Comparison of ENCODE assay signal across 1 cellular context in the genomic region with DNA sequence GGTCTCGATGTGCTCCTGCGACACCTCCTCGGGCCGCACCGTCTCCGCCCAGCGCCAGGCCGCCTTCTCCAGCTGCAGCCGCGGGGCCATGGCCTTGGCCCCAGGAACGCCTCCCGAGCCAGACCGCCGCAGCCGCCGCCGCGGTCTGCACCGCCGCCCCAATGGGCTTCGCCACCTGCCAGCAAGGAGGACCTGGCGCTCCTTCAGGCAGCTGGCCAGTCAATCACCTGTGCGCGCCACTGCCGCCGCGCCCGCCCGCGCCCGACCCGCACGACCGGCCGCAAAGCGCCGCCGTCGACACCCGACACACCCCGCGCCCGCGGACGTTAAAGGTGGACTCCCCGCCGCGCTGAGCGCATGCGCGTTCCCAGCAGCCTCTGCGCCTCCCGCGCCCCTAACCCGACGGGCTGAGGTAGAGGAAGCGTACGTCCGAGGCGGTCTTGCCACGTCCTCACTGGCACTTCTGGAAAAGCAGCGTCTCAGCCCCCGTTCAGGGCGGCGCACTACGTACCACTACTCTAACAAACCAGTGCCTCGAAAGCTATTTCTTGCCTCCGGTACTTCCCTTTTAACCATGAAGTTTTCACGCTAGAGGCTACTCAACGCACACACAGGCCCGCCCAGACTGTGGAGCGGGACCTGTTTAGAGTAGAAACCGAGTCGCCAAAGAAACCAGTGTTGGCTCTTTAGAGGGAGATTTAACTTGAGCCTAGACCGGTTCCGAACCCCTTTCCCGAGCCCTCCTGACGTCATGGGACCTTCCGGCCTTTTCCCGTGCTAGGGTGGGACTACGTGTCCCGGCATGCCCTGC.
TF ChIP-seq lines count a peak whose summit lies in the region.

A gene with protein sequence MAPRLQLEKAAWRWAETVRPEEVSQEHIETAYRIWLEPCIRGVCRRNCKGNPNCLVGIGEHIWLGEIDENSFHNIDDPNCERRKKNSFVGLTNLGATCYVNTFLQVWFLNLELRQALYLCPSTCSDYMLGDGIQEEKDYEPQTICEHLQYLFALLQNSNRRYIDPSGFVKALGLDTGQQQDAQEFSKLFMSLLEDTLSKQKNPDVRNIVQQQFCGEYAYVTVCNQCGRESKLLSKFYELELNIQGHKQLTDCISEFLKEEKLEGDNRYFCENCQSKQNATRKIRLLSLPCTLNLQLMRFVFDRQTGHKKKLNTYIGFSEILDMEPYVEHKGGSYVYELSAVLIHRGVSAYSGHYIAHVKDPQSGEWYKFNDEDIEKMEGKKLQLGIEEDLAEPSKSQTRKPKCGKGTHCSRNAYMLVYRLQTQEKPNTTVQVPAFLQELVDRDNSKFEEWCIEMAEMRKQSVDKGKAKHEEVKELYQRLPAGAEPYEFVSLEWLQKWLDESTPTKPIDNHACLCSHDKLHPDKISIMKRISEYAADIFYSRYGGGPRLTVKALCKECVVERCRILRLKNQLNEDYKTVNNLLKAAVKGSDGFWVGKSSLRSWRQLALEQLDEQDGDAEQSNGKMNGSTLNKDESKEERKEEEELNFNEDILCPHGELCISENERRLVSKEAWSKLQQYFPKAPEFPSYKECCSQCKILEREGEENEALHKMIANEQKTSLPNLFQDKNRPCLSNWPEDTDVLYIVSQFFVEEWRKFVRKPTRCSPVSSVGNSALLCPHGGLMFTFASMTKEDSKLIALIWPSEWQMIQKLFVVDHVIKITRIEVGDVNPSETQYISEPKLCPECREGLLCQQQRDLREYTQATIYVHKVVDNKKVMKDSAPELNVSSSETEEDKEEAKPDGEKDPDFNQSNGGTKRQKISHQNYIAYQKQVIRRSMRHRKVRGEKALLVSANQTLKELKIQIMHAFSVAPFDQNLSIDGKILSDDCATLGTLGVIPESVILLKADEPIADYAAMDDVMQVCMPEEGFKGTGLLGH (minus strand): TSS at position 282 of the 811 bp plus-strand sequence. CDS start 192 bp downstream, at position 90.

TF ChIP-seq in A549, 52 proteins besides CTCF, POLR2A, EP300 and RAD21 (continued from another document):
- peak; percentile 41; the same call in 1 of the 2 replicates for TF ChIP-seq HMGXB4 (CRISPR knock-in tag; IDR thresholded peaks at IDR 0.05; ENCODE audit: borderline replicate concordance)
- TF ChIP-seq RCOR1 (IDR thresholded peaks at IDR 0.05; ENCODE audit: low read depth, low read length), result no peak
- TF ChIP-seq CBX8 (IDR thresholded peaks at IDR 0.05), result no peak
- TF ChIP-seq TP53 (CRISPR knock-in tag; IDR thresholded peaks at IDR 0.05), result 0 out of 2 replicates have a peak, but pooled peaks have one; percentile 31
- peak; percentile 80 for TF ChIP-seq PHF8 (IDR thresholded peaks at IDR 0.05; ENCODE audit: borderline replicate concordance, low read depth)
- TF ChIP-seq NFE2L2 (conservative IDR thresholded peaks at IDR 0.05; ENCODE audit: low read length), result no peak
- no peak for TF ChIP-seq REST (IDR thresholded peaks at IDR 0.05)
- TF ChIP-seq, protein P1, sequence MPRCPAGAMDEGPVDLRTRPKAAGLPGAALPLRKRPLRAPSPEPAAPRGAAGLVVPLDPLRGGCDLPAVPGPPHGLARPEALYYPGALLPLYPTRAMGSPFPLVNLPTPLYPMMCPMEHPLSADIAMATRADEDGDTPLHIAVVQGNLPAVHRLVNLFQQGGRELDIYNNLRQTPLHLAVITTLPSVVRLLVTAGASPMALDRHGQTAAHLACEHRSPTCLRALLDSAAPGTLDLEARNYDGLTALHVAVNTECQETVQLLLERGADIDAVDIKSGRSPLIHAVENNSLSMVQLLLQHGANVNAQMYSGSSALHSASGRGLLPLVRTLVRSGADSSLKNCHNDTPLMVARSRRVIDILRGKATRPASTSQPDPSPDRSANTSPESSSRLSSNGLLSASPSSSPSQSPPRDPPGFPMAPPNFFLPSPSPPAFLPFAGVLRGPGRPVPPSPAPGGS (IDR thresholded peaks at IDR 0.05), result peak; percentile 83; the same call in 2 of the 3 replicates
- no peak for TF ChIP-seq FOSL2 (IDR thresholded peaks at IDR 0.05)
- TF ChIP-seq FOSL2 (CRISPR knock-in tag; IDR thresholded peaks at IDR 0.05), result no peak
- TF ChIP-seq ZC3H11A (IDR thresholded peaks at IDR 0.05), result 0 out of 2 replicates have a peak, but pooled peaks have one; percentile 4
- TF ChIP-seq KDM1A (IDR thresholded peaks at IDR 0.05; ENCODE audit: low read depth), result no peak
- TF ChIP-seq JUN (IDR thresholded peaks at IDR 0.05), result peak; percentile 9 to 87; a peak in 4 of 5 replicates
- peak; percentile 77 for TF ChIP-seq MAX (IDR thresholded peaks at IDR 0.05)
- TF ChIP-seq HOXB5 (CRISPR knock-in tag; IDR thresholded peaks at IDR 0.05), result peak; percentile 67; the same call in 1 of the 2 replicates
- peak; percentile 76 for TF ChIP-seq E2F6 (IDR thresholded peaks at IDR 0.05; ENCODE audit: borderline replicate concordance, low read depth)
